33 cellular contexts compared by ENCODE assay signal in genomic region chr11:69005631-69006368, GRCh38. TPM values are rescaled to one million over a fixed set of nuclear protein-coding genes. Genes with fewer than 3 reads are reported as not detected.
DNase-seq lines count a peak whose midpoint lies in the region; ATAC-seq, FAIRE-seq and TF ChIP-seq lines count a peak whose summit lies in the region.
"Had no signal": no experiment of that assay in that cellular context is flagged by ENCODE, and none has a peak within 500 bp of the region (broad histone marks: within the 10 kb centered on the region; RNA-seq: fewer than 3 reads in every experiment).

No MANE protein-coding gene starts in this region.

- H3K27me3 ChIP-seq in Caco-2 (replicated peaks; ENCODE audit: control insufficient read depth, insufficient read depth, low read length) (no peaks in the 10 kb centered on the region), stomach smooth muscle (ENCODE audit: control insufficient read depth in 1 of 2, insufficient read depth in 2 of 2, low read length in 2 of 2) (no peaks in the 10 kb centered on the region)
- H3K27me3 ChIP-seq: cardiac muscle cell, thyroid gland had no signal

- H3K4me1 ChIP-seq in Caco-2 (peaks cover 38% of the 10 kb centered on the region), stomach smooth muscle (ENCODE audit: control insufficient read depth, insufficient read depth, low read length) (peaks cover 100% of the 10 kb centered on the region)

- H3K27ac ChIP-seq in coronary artery: peak overlapping the region in 1 of 2 donors; percentile 88
- H3K27ac ChIP-seq in stomach smooth muscle (ENCODE audit: low read length): peak overlapping the region; percentile 99
- H3K27ac ChIP-seq: BLaER1 treated with 17β-estradiol and CSF1 and Interleukin-3, amounts not matched to agents 10 nM and 100 nM; cardiac muscle cell; SK-N-MC; thyroid gland had no signal

- H3K27me3 Mint-ChIP-seq in Caco-2 (ENCODE audit: insufficient read depth, unreplicated experiment): no peaks in the 10 kb centered on the region

- TF ChIP-seq CTCF in Caco-2 (IDR thresholded peaks at IDR 0.05; ENCODE audit: insufficient read depth in 1 of 2, low read depth in 1 of 2, low read length in 1 of 2, severe bottlenecking in 1 of 2, unreplicated experiment in 1 of 2) (no peak), coronary artery (IDR thresholded peaks at IDR 0.05) (no peak)

- no TSS peak for BruUV-seq in Caco-2 (replicated peaks; lab: Mats Ljungman, UMichigan)

- H3K27ac Mint-ChIP-seq in Caco-2 (ENCODE audit: unreplicated experiment): peak overlapping the region; percentile 82
- H3K27ac Mint-ChIP-seq: activated naive CD4-positive, alpha-beta T cell treated with anti-CD3 and anti-CD28 coated beads, Interleukin-2, amount 50 U/mL, for 72 hours; activated T-helper 17 cell treated with anti-CD3 and anti-CD28 coated beads, Interleukin-2, amount 50 U/mL, for 72 hours; dendritic cell treated with granulocyte-macrophage colony-stimulating factor and Interleukin-4, amounts not matched to agents 40 ng/mL and 50 ng/mL, for 4 days had no signal

- H3K9ac ChIP-seq in stomach smooth muscle (ENCODE audit: low read length in 2 of 2): no peak overlapping the region
- H3K9ac ChIP-seq: BLaER1 treated with 17β-estradiol and CSF1 and Interleukin-3, amounts not matched to agents 10 nM and 100 nM had no signal

- DNase-seq in Caco-2: peak in 1 of 2 experiments; percentile 35
- DNase-seq in coronary artery (ENCODE audit: low spot score): peak; percentile 68
- peak; percentile 87 for DNase-seq in mesenteric fat pad (ENCODE audit: low spot score)
- DNase-seq in NCI-H82 (lab: John Stamatoyannopoulos, UW): no peak
- no peak for DNase-seq in NCI-H526 (lab: John Stamatoyannopoulos, UW)
- DNase-seq in GM12891 (ENCODE audit: insufficient read length, low spot score): no peak
- DNase-seq: activated CD4-positive, alpha-beta T cell treated with anti-CD3 and anti-CD28 coated beads, Interleukin-2, amount 50 U/mL, for 48 hours; DMS79 treated with DMSO at 0.1 percent for 48 hours; GF-D8; glutamatergic neuron; KBM-7; NCI-H2081 treated with DMSO at 0.1 percent for 48 hours; NCI-H226; RPMI8226; stimulated activated naive CD8-positive, alpha-beta T cell treated with anti-CD3 and anti-CD28 coated beads, Interleukin-15, Interleukin-2, amounts not matched to agents 100 U/mL and 50 U/mL, for 24 hours; thyroid gland had no signal

- H3K4me3 ChIP-seq in Caco-2 (ENCODE audit: low read depth, low read length): no peak overlapping the region
- no peak overlapping the region for H3K4me3 ChIP-seq in coronary artery
- peak overlapping the region in 1 of 2 donors; percentile 15 for H3K4me3 ChIP-seq in stomach smooth muscle (ENCODE audit: low read length in 2 of 2)
- H3K4me3 ChIP-seq: BLaER1 treated with 17β-estradiol and CSF1 and Interleukin-3, amounts not matched to agents 10 nM and 100 nM; cardiac muscle cell; lung; prostate gland; SK-N-MC; thyroid gland had no signal

- peaks cover 40% of the 10 kb centered on the region for H3K4me1 Mint-ChIP-seq in Caco-2 (ENCODE audit: low read depth, unreplicated experiment)
- H3K4me1 Mint-ChIP-seq: activated T-helper 17 cell treated with anti-CD3 and anti-CD28 coated beads, Interleukin-2, amount 50 U/mL, for 72 hours had no signal

- CTCF ChIA-PET in Caco-2 (lab: Charles Lee): no interaction called here

- no peak for FAIRE-seq in GM12891 (lab: Jason Lieb, UNC)
- FAIRE-seq: endometrium, keratinocyte had no signal

- H3K9me3 ChIP-seq in Caco-2 (no peaks in the 10 kb centered on the region), stomach smooth muscle (ENCODE audit: control insufficient read depth in 2 of 2, low read length in 2 of 2) (no peaks in the 10 kb centered on the region)
- H3K9me3 ChIP-seq: BLaER1 treated with 17β-estradiol and CSF1 and Interleukin-3, amounts not matched to agents 10 nM and 100 nM; prostate gland; thyroid gland had no signal

- H3K36me3 ChIP-seq in Caco-2 (ENCODE audit: control insufficient read depth, insufficient read depth, low read length) (no peaks in the 10 kb centered on the region), stomach smooth muscle (ENCODE audit: control insufficient read depth in 2 of 2, insufficient read depth in 2 of 2, low read length in 2 of 2) (peaks cover 40 to 50% of the 10 kb centered on the region in 2 donors)
- H3K36me3 ChIP-seq: BLaER1 treated with 17β-estradiol and CSF1 and Interleukin-3, amounts not matched to agents 10 nM and 100 nM; cardiac muscle cell; prostate gland; thyroid gland had no signal

- H3K4me3 Mint-ChIP-seq in Caco-2 (ENCODE audit: unreplicated experiment): no peak overlapping the region
- H3K4me3 Mint-ChIP-seq: activated T-helper 17 cell treated with anti-CD3 and anti-CD28 coated beads, Interleukin-2, amount 50 U/mL, for 72 hours; dendritic cell treated with granulocyte-macrophage colony-stimulating factor and Interleukin-4, amounts not matched to agents 40 ng/mL and 50 ng/mL, for 4 days; neural crest cell had no signal

- ATAC-seq in GM18502 (IDR thresholded peaks at IDR 0.05; ENCODE audit: poor library complexity, unreplicated experiment): no peak
- ATAC-seq: activated naive CD4-positive, alpha-beta T cell treated with anti-CD3 and anti-CD28 coated beads, Interleukin-2, amount 50 U/mL, for 72 hours; activated T-helper 17 cell treated with anti-CD3 and anti-CD28 coated beads, Interleukin-2, amount 50 U/mL, for 72 hours; stimulated activated naive CD8-positive, alpha-beta T cell treated with anti-CD3 and anti-CD28 coated beads, Interleukin-15, Interleukin-2, amounts not matched to agents 100 U/mL and 50 U/mL, for 24 hours had no signal

- no peak for TF ChIP-seq POLR2A in GM12891 (IDR thresholded peaks at IDR 0.05; ENCODE audit: low read depth, low read length)

- H3K36me3 Mint-ChIP-seq in Caco-2 (ENCODE audit: insufficient read depth, unreplicated experiment): no peaks in the 10 kb centered on the region
- H3K36me3 Mint-ChIP-seq: activated naive CD4-positive, alpha-beta T cell treated with anti-CD3 and anti-CD28 coated beads, Interleukin-2, amount 50 U/mL, for 72 hours had no signal

- intact Hi-C loops in Caco-2 (cut with micrococcal nuclease; ENCODE audit: unreplicated experiment): no loop called here

- POLR2A ChIA-PET in Caco-2 (lab: Charles Lee): no interaction called here

- H3K9me3 Mint-ChIP-seq in Caco-2 (ENCODE audit: unreplicated experiment): no peaks in the 10 kb centered on the region
- H3K9me3 Mint-ChIP-seq: activated naive CD4-positive, alpha-beta T cell treated with anti-CD3 and anti-CD28 coated beads, Interleukin-2, amount 50 U/mL, for 72 hours; activated T-helper 17 cell treated with anti-CD3 and anti-CD28 coated beads, Interleukin-2, amount 50 U/mL, for 72 hours; dendritic cell treated with granulocyte-macrophage colony-stimulating factor and Interleukin-4, amounts not matched to agents 40 ng/mL and 50 ng/mL, for 4 days; neural crest cell had no signal

TF ChIP-seq in GM12891, 5 proteins besides CTCF, POLR2A, EP300 and RAD21:
- TF ChIP-seq PAX5 (IDR thresholded peaks at IDR 0.05; ENCODE audit: insufficient read depth, low read length, severe bottlenecking): no peak
- no peak for TF ChIP-seq TAF1 (IDR thresholded peaks at IDR 0.05; ENCODE audit: low read depth, low read length)
- no peak for TF ChIP-seq POLR2AphosphoS5 (IDR thresholded peaks at IDR 0.05; ENCODE audit: low read depth, low read length)
- TF ChIP-seq SPI1 (IDR thresholded peaks at IDR 0.05; ENCODE audit: low read depth, low read length): no peak
- TF ChIP-seq POU2F2 (IDR thresholded peaks at IDR 0.05; ENCODE audit: low read depth, low read length): no peak

RNA-seq across cellular contexts. Expression of gene MRGPRF, which starts 7.2 kb away (rescaled TPM):
- 0.14 TPM in 1 of 2 replicates, not detected in the other for total RNA-seq in Caco-2 (2022)
- 29.8 TPM for total RNA-seq in mesenteric fat pad
- not detected for polyA plus RNA-seq in GM12891 (2012; ENCODE audit: low read depth, missing spikeins)
- total RNA-seq: activated naive CD4-positive, alpha-beta T cell treated with anti-CD3 and anti-CD28 coated beads, Interleukin-2, amount 50 U/mL, for 72 hours; activated T-helper 17 cell treated with anti-CD3 and anti-CD28 coated beads, Interleukin-2, amount 50 U/mL, for 72 hours; MCF 10A; T-helper 1 cell treated with Interleukin-12 subunit alpha and Interleukin-12 subunit beta and Interleukin-4 antibody, amounts not matched to agents 30 ng/mL and 1 ng/mL, for 36 hours had no signal
- polyA plus RNA-seq: keratinocyte had no signal

RNA-seq across cellular contexts. Expression of gene MRGPRD, which starts 25.0 kb away (rescaled TPM):
- total RNA-seq in Caco-2 (2022) (not detected in 2 replicates), mesenteric fat pad (not detected)
- polyA plus RNA-seq in GM12891 (2012; ENCODE audit: low read depth, missing spikeins): not detected
- total RNA-seq: activated naive CD4-positive, alpha-beta T cell treated with anti-CD3 and anti-CD28 coated beads, Interleukin-2, amount 50 U/mL, for 72 hours; activated T-helper 17 cell treated with anti-CD3 and anti-CD28 coated beads, Interleukin-2, amount 50 U/mL, for 72 hours; cardiac muscle cell; fibroblast of lung; lung; MCF 10A; neural crest cell; prostate gland; T-helper 1 cell treated with Interleukin-12 subunit alpha and Interleukin-12 subunit beta and Interleukin-4 antibody, amounts not matched to agents 30 ng/mL and 1 ng/mL, for 36 hours; thyroid gland had no signal
- polyA plus RNA-seq: aorta, cardiac muscle cell, fibroblast of lung, keratinocyte, lung had no signal

RNA-seq across cellular contexts. Expression of gene TPCN2, which starts 42.9 kb away (rescaled TPM):
- total RNA-seq in Caco-2 (2022) (59.5 and 63.6 TPM in 2 replicates), mesenteric fat pad (17.1 TPM)
- 6.4 TPM for polyA plus RNA-seq in GM12891 (2012; ENCODE audit: low read depth, missing spikeins)

Comparison
In these comparisons a context has a peak if more than half of its experiments do, and no peak if none do; other contexts are left out.
1. DNase-seq: peak in coronary artery (single experiment) and mesenteric fat pad (single experiment); none in NCI-H82 (single experiment), NCI-H526 (0 of 2) and GM12891 (single experiment).
2. RNA of gene MRGPRF, which starts 7.2 kb away (total RNA-seq): 29.8 TPM in mesenteric fat pad (single experiment); 0.14 TPM in Caco-2; every median in the first group is over 10 times any median in the second.